ENCODE assay signal across 23 cellular contexts in the genomic region with DNA sequence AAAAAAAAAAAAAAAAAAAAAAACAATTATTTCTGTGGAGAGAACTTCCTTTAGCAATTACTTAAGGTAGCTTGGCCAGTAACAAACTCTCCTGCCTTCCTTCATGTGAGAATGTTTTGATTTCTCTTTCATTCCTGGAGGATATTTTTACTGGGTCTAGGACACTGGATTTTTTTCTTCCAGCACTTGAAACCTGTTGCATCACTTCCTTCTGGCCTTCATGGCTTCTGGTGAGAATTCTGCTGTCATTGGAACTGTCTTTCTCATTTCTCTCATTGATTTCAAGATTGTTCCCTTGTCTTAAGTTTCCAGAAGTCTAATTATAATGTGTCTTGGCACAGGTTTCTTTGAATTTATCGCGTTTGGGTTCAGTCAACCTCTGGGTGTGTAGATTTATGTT. TPM values are rescaled to one million over a fixed set of nuclear protein-coding genes. Genes with fewer than 3 reads are reported as not detected.
A peak's percentile ranks its signal among the peaks of the same experiment; 100 is the strongest.
DNase-seq lines count a peak whose midpoint lies in the region; ATAC-seq, FAIRE-seq and TF ChIP-seq lines count a peak whose summit lies in the region.
"Had no signal": no experiment of that assay in that cellular context is flagged by ENCODE, and none has a peak within 500 bp of the region (broad histone marks: within the 10 kb centered on the region; RNA-seq: fewer than 3 reads in every experiment).

No MANE protein-coding gene starts in this region.

- POLR2A ChIA-PET in CD4-positive, alpha-beta T cell (lab: Charles Lee): no interaction called here
- POLR2A ChIA-PET in HEK293T (lab: Yijun Ruan, JAX): no interaction called here

- no peaks in the 10 kb centered on the region for H3K79me2 ChIP-seq in ACC112 (ENCODE audit: control insufficient read depth, insufficient read depth, low read length, unreplicated experiment)
- H3K79me2 ChIP-seq: parathyroid adenoma had no signal

- no peak for TF ChIP-seq POLR2A in H54 (IDR thresholded peaks at IDR 0.05; ENCODE audit: low read depth, low read length)

- H3K36me3 ChIP-seq in ACC112 (ENCODE audit: insufficient read depth, low read length): no peaks in the 10 kb centered on the region
- H3K36me3 ChIP-seq: cardiac muscle cell, heart right ventricle, tibial nerve had no signal

- TF ChIP-seq CTCF in fibroblast of pulmonary artery (IDR thresholded peaks at IDR 0.05; ENCODE audit: low read length, missing control alignments) (no peak), dorsolateral prefrontal cortex (IDR thresholded peaks at IDR 0.05 in 54 of 56, conservative IDR thresholded peaks at IDR 0.05 in 2 of 56; ENCODE audit: low read depth in 1 of 56, partially characterized antibody in 56 of 56) (no peak)
- no peak for TF ChIP-seq CTCF in CD4-positive, alpha-beta T cell (IDR thresholded peaks at IDR 0.05)

- no peak overlapping the region for H3K4me3 Mint-ChIP-seq in CD4-positive, alpha-beta T cell
- H3K4me3 Mint-ChIP-seq: activated CD4-positive, alpha-beta memory T cell treated with anti-CD3 and anti-CD28 coated beads, Interleukin-2, amount 10 ng/mL, durations not matched to agents 7 days and 5 days; natural killer cell; stimulated activated naive CD8-positive, alpha-beta T cell treated with anti-CD3 and anti-CD28 coated beads, Interleukin-15, Interleukin-2, amounts not matched to agents 100 ng/mL and 50 ng/mL, for 24 hours had no signal

- H3K27ac ChIP-seq in ACC112 (ENCODE audit: low read depth, low read length) (no peak overlapping the region), dorsolateral prefrontal cortex (no peak overlapping the region)
- no peak overlapping the region for H3K27ac ChIP-seq in CD4-positive, alpha-beta T cell (ENCODE audit: low read depth, low read length)
- H3K27ac ChIP-seq: cardiac muscle cell, heart right ventricle, parathyroid adenoma, tibial nerve had no signal

- intact Hi-C loops in dorsolateral prefrontal cortex (cut with DNase I): no loop called here
- intact Hi-C loops in CD4-positive, alpha-beta T cell (cut with DNase I, micrococcal nuclease): no loop called here

- peaks cover 4% of the 10 kb centered on the region for H3K4me1 Mint-ChIP-seq in CD4-positive, alpha-beta T cell (ENCODE audit: low read depth)

- no peaks in the 10 kb centered on the region for H3K9me3 ChIP-seq in CD4-positive, alpha-beta T cell (ENCODE audit: control insufficient read depth, low read length)
- H3K9me3 ChIP-seq: heart right ventricle, tibial nerve had no signal

- H3K27me3 ChIP-seq in ACC112 (ENCODE audit: insufficient read depth, low read length) (no peaks in the 10 kb centered on the region), dorsolateral prefrontal cortex (peaks cover 0 to 15% (median 0%) of the 10 kb centered on the region in 45 donors)
- H3K27me3 ChIP-seq in CD4-positive, alpha-beta T cell (ENCODE audit: control insufficient read depth, insufficient read depth, low read length): no peaks in the 10 kb centered on the region
- H3K27me3 ChIP-seq: cardiac muscle cell, tibial nerve had no signal

- CTCF ChIA-PET in CD4-positive, alpha-beta T cell (lab: Charles Lee): no interaction called here
- CTCF ChIA-PET in HEK293T (lab: Yijun Ruan, JAX): no interaction called here

- H3K27me3 Mint-ChIP-seq in CD4-positive, alpha-beta T cell: peaks cover 50% of the 10 kb centered on the region

- H3K4me3 ChIP-seq in ACC112 (ENCODE audit: low read depth, low read length) (no peak overlapping the region), fibroblast of pulmonary artery (replicated peaks; ENCODE audit: low read depth, low read length) (no peak overlapping the region), dorsolateral prefrontal cortex (no peak overlapping the region)
- H3K4me3 ChIP-seq: cardiac muscle cell, heart right ventricle, tibial nerve had no signal

- peak; percentile 38 for FAIRE-seq in H54 (lab: Jason Lieb, UNC)
- FAIRE-seq: endothelial cell of umbilical vein had no signal

- H3K9me3 Mint-ChIP-seq in CD4-positive, alpha-beta T cell: no peaks in the 10 kb centered on the region
- H3K9me3 Mint-ChIP-seq: activated CD4-positive, alpha-beta memory T cell treated with anti-CD3 and anti-CD28 coated beads, Interleukin-2, amount 10 ng/mL, durations not matched to agents 7 days and 5 days; natural killer cell; stimulated activated naive CD8-positive, alpha-beta T cell treated with anti-CD3 and anti-CD28 coated beads, Interleukin-15, Interleukin-2, amounts not matched to agents 100 ng/mL and 50 ng/mL, for 24 hours had no signal

- no peak for ATAC-seq in CD4-positive, alpha-beta T cell (ENCODE audit: poor library complexity)
- no peak for ATAC-seq in GM21367 (IDR thresholded peaks at IDR 0.05; ENCODE audit: unreplicated experiment)
- ATAC-seq: heart right ventricle, natural killer cell, right cardiac atrium had no signal

- no peak overlapping the region for H3K27ac Mint-ChIP-seq in CD4-positive, alpha-beta T cell
- H3K27ac Mint-ChIP-seq: activated CD4-positive, alpha-beta memory T cell treated with anti-CD3 and anti-CD28 coated beads, Interleukin-2, amount 10 ng/mL, durations not matched to agents 7 days and 5 days; natural killer cell; stimulated activated naive CD8-positive, alpha-beta T cell treated with anti-CD3 and anti-CD28 coated beads, Interleukin-15, Interleukin-2, amounts not matched to agents 100 ng/mL and 50 ng/mL, for 24 hours had no signal

- H3K4me1 ChIP-seq in ACC112 (ENCODE audit: control insufficient read depth, insufficient read depth, low read length, unreplicated experiment): no peaks in the 10 kb centered on the region
- H3K4me1 ChIP-seq: parathyroid adenoma had no signal

- no peaks in the 10 kb centered on the region for H3K36me3 Mint-ChIP-seq in CD4-positive, alpha-beta T cell (ENCODE audit: low read depth)
- H3K36me3 Mint-ChIP-seq: natural killer cell had no signal

- no peak for DNase-seq in H54 (ENCODE audit: insufficient read length, low spot score)
- DNase-seq in OCI-M1 (lab: John Stamatoyannopoulos, UW): peak; percentile 27
- peak; percentile 25 for DNase-seq in fibroblast of pulmonary artery (ENCODE audit: low read depth)
- DNase-seq in dorsolateral prefrontal cortex: no peak
- no peak for DNase-seq in CD4-positive, alpha-beta T cell
- no peak for DNase-seq in HEK293T (ENCODE audit: extremely low spot score)
- DNase-seq: activated CD4-positive, alpha-beta memory T cell treated with anti-CD3 and anti-CD28 coated beads, Interleukin-2, amount 10 ng/mL, durations not matched to agents 7 days and 5 days; activated gamma-delta T cell; dermis blood vessel endothelial cell; heart right ventricle; natural killer cell; NCI-H1436 treated with DMSO at 0.1 percent for 48 hours; NCI-H510A treated with DMSO at 0.1 percent for 48 hours; right cardiac atrium; stimulated activated CD4-positive, alpha-beta T cell treated with anti-CD3 and anti-CD28 coated beads, Interleukin-12 subunit alpha, Interleukin-12 subunit beta, amount 100 ng/mL, for 4 hours; T1000 had no signal

- peak overlapping the region; percentile 34 for H2AFZ ChIP-seq in ACC112 (ENCODE audit: low read length, unreplicated experiment)
- H2AFZ ChIP-seq: parathyroid adenoma had no signal

TF ChIP-seq in HEK293T, 16 proteins besides CTCF, POLR2A, EP300 and RAD21:
- TF ChIP-seq SUZ12 (IDR thresholded peaks at IDR 0.05) (no peak), ELF4 (IDR thresholded peaks at IDR 0.05) (no peak), L3MBTL2 (conservative IDR thresholded peaks at IDR 0.05) (no peak), HDGF (IDR thresholded peaks at IDR 0.05; ENCODE audit: borderline replicate concordance) (no peak), FOXA1 (IDR thresholded peaks at IDR 0.05) (no peak), FOXM1 (IDR thresholded peaks at IDR 0.05; ENCODE audit: borderline replicate concordance) (no peak), CTBP1 (IDR thresholded peaks at IDR 0.05; ENCODE audit: borderline replicate concordance) (no peak), LEF1 (IDR thresholded peaks at IDR 0.05; ENCODE audit: borderline replicate concordance) (no peak), NFRKB (IDR thresholded peaks at IDR 0.05) (no peak), FOXK2 (IDR thresholded peaks at IDR 0.05) (no peak), ZNF384 (IDR thresholded peaks at IDR 0.05) (no peak), SP1 (IDR thresholded peaks at IDR 0.05) (no peak)
- TF ChIP-seq, protein P1, sequence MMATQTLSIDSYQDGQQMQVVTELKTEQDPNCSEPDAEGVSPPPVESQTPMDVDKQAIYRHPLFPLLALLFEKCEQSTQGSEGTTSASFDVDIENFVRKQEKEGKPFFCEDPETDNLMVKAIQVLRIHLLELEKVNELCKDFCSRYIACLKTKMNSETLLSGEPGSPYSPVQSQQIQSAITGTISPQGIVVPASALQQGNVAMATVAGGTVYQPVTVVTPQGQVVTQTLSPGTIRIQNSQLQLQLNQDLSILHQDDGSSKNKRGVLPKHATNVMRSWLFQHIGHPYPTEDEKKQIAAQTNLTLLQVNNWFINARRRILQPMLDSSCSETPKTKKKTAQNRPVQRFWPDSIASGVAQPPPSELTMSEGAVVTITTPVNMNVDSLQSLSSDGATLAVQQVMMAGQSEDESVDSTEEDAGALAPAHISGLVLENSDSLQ (IDR thresholded peaks at IDR 0.05): no peak

RNA-seq across cellular contexts. Expression of a gene that starts 19.3 kb away (rescaled TPM):
- total RNA-seq in dorsolateral prefrontal cortex: 10 to 100 TPM in 2 of 120 experiments, 1 to 10 TPM in 117, under 1 TPM in 1; 0.95 to 11.3 (median 3.6) TPM
- total RNA-seq in CD4-positive, alpha-beta T cell: 1 to 10 TPM in 1 of 2 experiments, under 1 TPM in 1; 0.89 to 1.4 TPM

RNA-seq across cellular contexts. Expression of a gene that starts 34.5 kb away (rescaled TPM):
- 10 to 100 TPM; 39.9 to 64.4 (median 50.7) TPM for total RNA-seq in dorsolateral prefrontal cortex
- 10 to 100 TPM; 17.4 to 17.8 TPM for total RNA-seq in CD4-positive, alpha-beta T cell

Comparison
In these comparisons a context has a peak if more than half of its experiments do, and no peak if none do; other contexts are left out.
1. DNase-seq: peak in OCI-M1 (single experiment) and fibroblast of pulmonary artery (single experiment); none in H54 (single experiment), dorsolateral prefrontal cortex (0 of 10), CD4-positive, alpha-beta T cell (0 of 10) and HEK293T (single experiment).